In genomic region chr3:125519678-125520562, GRCh38 we compare ENCODE assay signal across 9 cellular contexts. TPM values are rescaled to one million over a fixed set of nuclear protein-coding genes. Genes with fewer than 3 reads are reported as not detected.
DNase-seq lines count a peak whose midpoint lies in the region; ATAC-seq, FAIRE-seq and TF ChIP-seq lines count a peak whose summit lies in the region.
"Had no signal": no experiment of that assay in that cellular context is flagged by ENCODE, and none has a peak within 500 bp of the region (broad histone marks: within the 10 kb centered on the region; RNA-seq: fewer than 3 reads in every experiment).

TSS of gene SNX4 (minus strand) at chr3:125520202. CDS start at chr3:125520172, 30 bp downstream.

- no peaks in the 10 kb centered on the region for H3K9me1 ChIP-seq in keratinocyte (ENCODE audit: control insufficient read depth, extremely low read depth, insufficient read depth, low read length)

- H3K79me2 ChIP-seq in keratinocyte (ENCODE audit: control insufficient read depth, insufficient read depth, low read length) = peaks cover 38% of the 10 kb centered on the region

- H3K4me1 ChIP-seq in keratinocyte (ENCODE audit: control insufficient read depth, extremely low read depth, insufficient read depth, low read length) = peaks cover 12% of the 10 kb centered on the region

- peak; percentile 80 for TF ChIP-seq POLR2A in GM19099 (IDR thresholded peaks at IDR 0.05; ENCODE audit: extremely low read depth, insufficient read length, low read depth)

- H3K9ac ChIP-seq in keratinocyte (ENCODE audit: control insufficient read depth, extremely low read depth, insufficient read depth, low read length) = peak within 1 kb of the TSS; percentile 90

- no peaks in the 10 kb centered on the region for H3K9me3 ChIP-seq in keratinocyte (ENCODE audit: control insufficient read depth, low read depth, low read length)

- dilution Hi-C loops in keratinocyte (cut with MboI; ENCODE audit: extremely low pct_ligation_motif_present, low sequenced_read_pairs) = no loop called here

- no peak for FAIRE-seq in keratinocyte (lab: Jason Lieb, UNC)
- FAIRE-seq: colon had no signal

- no peak for TF ChIP-seq CTCF in keratinocyte (optimal IDR thresholded peaks at IDR 0.05 in 1 of 3, IDR thresholded peaks at IDR 0.05 in 1 of 3, conservative IDR thresholded peaks at IDR 0.05 in 1 of 3; ENCODE audit: extremely low read depth in 1 of 3, insufficient read depth in 2 of 3, low read length in 3 of 3)

- no peaks in the 10 kb centered on the region for H4K20me1 ChIP-seq in keratinocyte (ENCODE audit: control insufficient read depth, extremely low read depth, insufficient read depth, low read length)

- H3K27ac ChIP-seq in keratinocyte (ENCODE audit: control insufficient read depth, insufficient read depth, low read length) = peak within 1 kb of the TSS; percentile 76

- H3K27me3 ChIP-seq in keratinocyte (ENCODE audit: control insufficient read depth, extremely low read depth, insufficient read depth, low read length) = no peaks in the 10 kb centered on the region

- peak within 1 kb of the TSS; percentile 91 to 96 (median 95) for H3K4me3 ChIP-seq in keratinocyte (ENCODE audit: control insufficient read depth in 2 of 3, extremely low read depth in 1 of 3, insufficient read depth in 2 of 3, low read depth in 1 of 3, low read length in 3 of 3)

- DNase-seq in AG20443 (ENCODE audit: low spot score) (peak; percentile 98), NCI-H446 treated with DMSO at 0.1 percent for 48 hours (lab: John Stamatoyannopoulos, UW) (peak; percentile 80), cerebellar cortex (ENCODE audit: low spot score) (peak; percentile 92), keratinocyte (ENCODE audit: low read depth, low spot score) (peak; percentile 61)
- DNase-seq in activated CD4-positive, CD25-positive, alpha-beta regulatory T cell treated with anti-CD3 and anti-CD28 coated beads, Interleukin-2, amount 50 U/mL, for 72 hours = peak; percentile 84
- DNase-seq in stimulated activated CD4-positive, alpha-beta T cell treated with anti-CD3 and anti-CD28 coated beads, Interleukin-12 subunit alpha, Interleukin-12 subunit beta, amount 100 ng/mL, for 48 hours (ENCODE audit: low read depth in 2 of 3, low spot score in 1 of 3) = peak; percentile 75 to 84 (median 76)

- peak within 1 kb of the TSS; percentile 99 for H3K4me2 ChIP-seq in keratinocyte (ENCODE audit: control insufficient read depth, extremely low read depth, insufficient read depth, low read depth, low read length)

- H2AFZ ChIP-seq in keratinocyte (ENCODE audit: control insufficient read depth, low read length) = peak within 1 kb of the TSS; percentile 96

- peak; percentile 58 for ATAC-seq in HG03378 (IDR thresholded peaks at IDR 0.05; ENCODE audit: unreplicated experiment)

- H3K36me3 ChIP-seq in keratinocyte (ENCODE audit: control insufficient read depth in 2 of 2, extremely low read depth in 1 of 2, insufficient read depth in 2 of 2, low read length in 2 of 2) = no peaks in the 10 kb centered on the region

RNA-seq across cellular contexts. Expression of gene SNX4, which starts in this region (rescaled TPM):
- 9.2 to 17.9 TPM (median 10.4 TPM) in 3 replicates for polyA plus RNA-seq in keratinocyte
- 47.4 TPM for polyA plus RNA-seq in keratinocyte (2011; ENCODE audit: low read depth)
- 7.7 and 14.2 TPM in 2 replicates for polyA plus RNA-seq in keratinocyte (2011; cell fraction: cytosol; rRNA removed)
- 8.1 and 11.1 TPM in 2 replicates for polyA plus RNA-seq in keratinocyte (2011; cell fraction: nucleus; rRNA removed)
- 13.7 and 17.0 TPM in 2 replicates for polyA plus RNA-seq in keratinocyte (2012; ENCODE audit: low replicate concordance)
- 4.6 to 17.4 TPM (median 11.3 TPM) in 3 replicates for polyA minus RNA-seq in keratinocyte
- polyA minus RNA-seq in keratinocyte (2011; cell fraction: cytosol; rRNA and poly(A)+ RNA removed) = 7.7 TPM
- 3.1 and 7.8 TPM in 2 replicates for polyA minus RNA-seq in keratinocyte (2011; cell fraction: nucleus; rRNA and poly(A)+ RNA removed)

Comparison
In these comparisons a context has a peak if more than half of its experiments do, and no peak if none do; other contexts are left out.
1. Peak in every context shown above with its lines: DNase-seq, ATAC-seq, H3K4me3 ChIP-seq and H3K27ac ChIP-seq.